Comparison of ENCODE assay signal across 8 cellular contexts in the genomic region with DNA sequence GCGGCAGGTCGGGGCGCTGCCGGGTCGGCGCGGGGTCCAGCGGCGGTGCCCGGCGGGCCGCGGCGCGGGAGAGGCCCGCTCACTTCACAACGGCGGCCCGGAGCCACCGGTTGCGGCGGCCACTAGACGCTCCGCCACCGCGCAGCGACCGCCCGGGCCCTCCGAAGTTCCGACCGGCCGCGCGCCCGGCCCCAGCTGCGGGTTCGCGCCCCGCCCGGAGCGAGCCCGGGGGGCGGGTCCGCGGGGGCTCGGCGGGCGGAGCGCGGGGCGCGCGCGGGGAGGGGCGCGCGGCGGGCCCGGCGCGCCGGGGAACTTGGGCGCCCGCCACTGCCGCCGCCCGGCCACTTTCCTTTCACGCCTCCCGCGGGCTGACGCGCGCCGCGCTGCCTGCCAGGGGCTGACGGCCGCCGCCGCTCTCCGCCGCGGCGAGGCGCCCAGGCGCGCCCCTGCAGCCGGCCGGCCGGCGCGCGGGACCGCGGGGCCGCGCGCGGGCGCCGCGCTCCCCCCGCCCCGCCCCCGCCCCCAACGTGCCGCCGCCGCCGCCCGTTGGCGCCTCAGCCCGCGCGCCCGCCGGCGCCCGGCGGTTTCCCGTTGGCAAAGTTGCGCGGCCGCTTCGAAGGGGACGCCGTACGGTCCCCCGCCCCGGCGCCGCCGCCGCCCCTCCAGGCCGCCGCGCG. TPM values are rescaled to one million over a fixed set of nuclear protein-coding genes. Genes with fewer than 3 reads are reported as not detected.
DNase-seq lines count a peak whose midpoint lies in the region; ATAC-seq lines count a peak whose summit lies in the region.

No MANE protein-coding gene starts in this region.

- H3K27ac Mint-ChIP-seq in activated T-cell treated with anti-CD3 and anti-CD28 coated beads, Interleukin-2, amount 50 U/mL, for 24 hours: peak overlapping the region; percentile 96
- peak overlapping the region; percentile 96 to 97 for H3K27ac Mint-ChIP-seq in stimulated activated naive CD8-positive, alpha-beta T cell treated with anti-CD3 and anti-CD28 coated beads, Interleukin-15, amount 100 ng/mL, for 72 hours

- peak; percentile 39 for ATAC-seq in HG02571 (IDR thresholded peaks at IDR 0.05; ENCODE audit: unreplicated experiment)
- peak; percentile 63 for ATAC-seq in esophagus mucosa
- ATAC-seq in stimulated activated naive CD8-positive, alpha-beta T cell treated with anti-CD3 and anti-CD28 coated beads, Interleukin-15, amount 100 ng/mL, for 72 hours: peak; percentile 53

- no peaks in the 10 kb centered on the region for H3K9me3 Mint-ChIP-seq in activated T-cell treated with anti-CD3 and anti-CD28 coated beads, Interleukin-2, amount 50 U/mL, for 24 hours
- no peaks in the 10 kb centered on the region for H3K9me3 Mint-ChIP-seq in stimulated activated naive CD8-positive, alpha-beta T cell treated with anti-CD3 and anti-CD28 coated beads, Interleukin-15, amount 100 ng/mL, for 72 hours

- H3K4me1 Mint-ChIP-seq in activated T-cell treated with anti-CD3 and anti-CD28 coated beads, Interleukin-2, amount 50 U/mL, for 24 hours (ENCODE audit: low read depth): peaks cover 49% of the 10 kb centered on the region
- H3K4me1 Mint-ChIP-seq in stimulated activated naive CD8-positive, alpha-beta T cell treated with anti-CD3 and anti-CD28 coated beads, Interleukin-15, amount 100 ng/mL, for 72 hours: peaks cover 52% of the 10 kb centered on the region

- peaks cover 5% of the 10 kb centered on the region for H3K36me3 Mint-ChIP-seq in activated T-cell treated with anti-CD3 and anti-CD28 coated beads, Interleukin-2, amount 50 U/mL, for 24 hours (ENCODE audit: low read depth)

- peak; percentile 45 for DNase-seq in NCI-H146 (lab: John Stamatoyannopoulos, UW)
- no peak for DNase-seq in NCI-H146 treated with DMSO at 0.1 percent for 48 hours (lab: John Stamatoyannopoulos, UW; ENCODE audit: unreplicated experiment)
- DNase-seq in NCI-H69 (lab: John Stamatoyannopoulos, UW): peak; percentile 75
- peak; percentile 69 for DNase-seq in activated T-cell treated with anti-CD3 and anti-CD28 coated beads, Interleukin-2, amount 50 U/mL, for 24 hours
- peak; percentile 64 for DNase-seq in myocyte (ENCODE audit: low read depth)
- peak; percentile 57 to 59 for DNase-seq in stimulated activated naive CD8-positive, alpha-beta T cell treated with anti-CD3 and anti-CD28 coated beads, Interleukin-15, amount 100 ng/mL, for 72 hours

- H3K4me3 Mint-ChIP-seq in activated T-cell treated with anti-CD3 and anti-CD28 coated beads, Interleukin-2, amount 50 U/mL, for 24 hours: peak overlapping the region; percentile 94
- peak overlapping the region; percentile 95 for H3K4me3 Mint-ChIP-seq in stimulated activated naive CD8-positive, alpha-beta T cell treated with anti-CD3 and anti-CD28 coated beads, Interleukin-15, amount 100 ng/mL, for 72 hours

- H3K27me3 Mint-ChIP-seq in activated T-cell treated with anti-CD3 and anti-CD28 coated beads, Interleukin-2, amount 50 U/mL, for 24 hours: no peaks in the 10 kb centered on the region
- H3K27me3 Mint-ChIP-seq in stimulated activated naive CD8-positive, alpha-beta T cell treated with anti-CD3 and anti-CD28 coated beads, Interleukin-15, amount 100 ng/mL, for 72 hours: peaks cover 9% of the 10 kb centered on the region

RNA-seq across cellular contexts. Expression of a gene that starts 0.6 kb away (rescaled TPM):
- total RNA-seq in esophagus mucosa (5.8 TPM), myocyte (4.8 and 8.1 TPM in 2 replicates)
- polyA plus RNA-seq in myocyte (2012): 4.7 TPM
